8 cellular contexts compared by ENCODE assay signal in the genomic region with DNA sequence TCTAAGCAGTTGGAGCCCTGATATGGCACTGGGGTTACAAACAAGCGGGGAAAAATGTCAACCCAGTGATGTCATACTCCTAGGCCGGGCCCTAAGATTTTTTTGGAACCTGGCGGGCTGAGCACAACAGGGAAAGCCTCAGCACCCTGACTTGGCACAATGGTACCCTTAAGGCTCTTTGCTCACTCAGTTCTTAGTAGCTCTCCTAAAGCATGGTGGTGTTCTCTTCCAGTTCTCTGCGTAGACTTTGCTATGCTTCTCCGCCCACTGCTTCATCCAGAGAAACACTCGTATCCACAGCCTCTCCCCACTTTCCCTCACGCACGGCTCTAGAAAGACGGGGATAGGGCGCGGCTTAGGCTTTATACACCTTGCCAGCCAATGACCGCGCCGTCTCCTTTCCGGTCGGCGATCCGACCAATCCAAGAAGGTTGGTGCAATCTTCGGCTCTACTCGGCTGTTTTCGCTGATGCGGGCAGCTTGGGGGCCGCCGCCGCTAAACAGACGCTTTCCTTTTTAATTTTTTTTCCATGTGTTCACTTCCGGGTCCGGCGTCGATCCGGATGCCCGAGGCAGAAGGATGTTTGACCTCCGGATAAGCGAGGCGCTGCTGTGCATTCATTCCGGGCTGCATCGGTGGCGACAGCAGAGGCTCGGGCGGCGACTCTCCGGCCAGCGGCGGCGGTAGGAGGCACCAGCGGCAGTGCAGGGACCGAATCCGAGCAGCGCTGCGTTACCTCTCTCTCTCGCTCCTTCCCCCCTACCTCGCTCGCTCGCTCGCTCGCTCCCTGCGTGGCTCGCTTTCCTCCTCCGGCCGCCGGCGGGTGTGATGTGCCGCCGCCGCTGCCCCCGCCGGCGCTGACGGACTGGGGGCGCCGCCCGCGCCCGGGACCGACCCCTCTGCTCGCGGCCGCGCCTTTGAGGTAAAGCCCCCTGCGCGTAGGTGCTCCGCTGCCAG. TPM values are rescaled to one million over a fixed set of nuclear protein-coding genes. Genes with fewer than 3 reads are reported as not detected.
DNase-seq lines count a peak whose midpoint lies in the region; ATAC-seq and TF ChIP-seq lines count a peak whose summit lies in the region.

A gene (plus strand): TSS at position 530 of the 958 bp plus-strand sequence. CDS start 33,487 bp downstream, outside the sequence.

- no peaks in the 10 kb centered on the region for H3K27me3 ChIP-seq in prostate gland (replicated peaks; ENCODE audit: insufficient read depth)

- DNase-seq in NCI-H187 treated with DMSO at 0.1 percent for 48 hours (lab: John Stamatoyannopoulos, UW) (peak; percentile 70), anterior cingulate cortex (lab: John Stamatoyannopoulos, UW) (peak; percentile 73 to 97 (median 94)), left ventricle myocardium superior (peak; percentile 96), prostate gland (ENCODE audit: low spot score) (peak; percentile 95)

- H3K4me3 ChIP-seq in prostate gland (peak within 1 kb of the TSS; percentile 90 to 91), urinary bladder (ENCODE audit: low read depth, low read length) (peak within 1 kb of the TSS; percentile 99)

- ATAC-seq in GM18498 (IDR thresholded peaks at IDR 0.05; ENCODE audit: unreplicated experiment) (peak; percentile 92), HG02885 (IDR thresholded peaks at IDR 0.05; ENCODE audit: poor library complexity, unreplicated experiment) (peak; percentile 95), left ventricle myocardium superior (peak; percentile 99)

- H3K36me3 ChIP-seq in prostate gland (no peaks in the 10 kb centered on the region), urinary bladder (ENCODE audit: insufficient read depth) (no peaks in the 10 kb centered on the region)

- peak in 1 of 4 experiments; percentile 9 for TF ChIP-seq CTCF in prostate gland (IDR thresholded peaks at IDR 0.05)

- peak; percentile 75 for TF ChIP-seq POLR2A in prostate gland (IDR thresholded peaks at IDR 0.05)

- H3K4me1 ChIP-seq in prostate gland (replicated peaks) (no peaks in the 10 kb centered on the region), urinary bladder (ENCODE audit: insufficient read depth) (no peaks in the 10 kb centered on the region)

- intact Hi-C loops in T-helper 2 cell treated with Interferon-gamma antibody and Interleukin-4, amounts not matched to agents 100 ng/mL and 5 ng/mL, for 36 hours (cut with micrococcal nuclease), result loop anchor here (1.0 to 10.0 kb wide), 6 partner anchors 37 to 1135 kb away; a partner anchor contains a TSS
- intact Hi-C loops in left ventricle myocardium superior (cut with micrococcal nuclease), result loop anchor here (5.0 to 10.0 kb wide), 2 partner anchors 103 to 1545 kb away; no protein-coding TSS in a partner anchor
- intact Hi-C loops in prostate gland (cut with DNase I), result loop anchor here (2.0 to 10.0 kb wide), 2 partner anchors 89 to 103 kb away; a partner anchor contains a TSS

- WGBS in prostate gland, result 2% methylated on average over 46 of the region's 82 CpGs
- 1% methylated on average over 82 of the region's 82 CpGs for WGBS in urinary bladder

- no peaks in the 10 kb centered on the region for H3K9me3 ChIP-seq in prostate gland

- H3K27ac ChIP-seq in prostate gland, result peak within 1 kb of the TSS; percentile 89 to 91
- H3K27ac ChIP-seq in urinary bladder (ENCODE audit: low read depth), result peak within 1 kb of the TSS; percentile 97

RNA-seq across cellular contexts. Expression of the gene that starts here (rescaled TPM):
- 24.1 and 25.3 TPM in 2 replicates for total RNA-seq in T-helper 2 cell treated with Interferon-gamma antibody and Interleukin-4, amounts not matched to agents 100 ng/mL and 5 ng/mL, for 36 hours
- 21.2 TPM for total RNA-seq in left ventricle myocardium superior
- 10 to 100 TPM; 37.1 to 43.1 TPM for total RNA-seq in prostate gland
- 166 TPM for total RNA-seq in urinary bladder
- 12.9 TPM for polyA plus RNA-seq in urinary bladder

Comparison
In these comparisons a context has a peak if more than half of its experiments do, and no peak if none do; other contexts are left out.
1. Peak in every context shown above with its lines: DNase-seq, ATAC-seq, H3K4me3 ChIP-seq and H3K27ac ChIP-seq.